Comparison of ENCODE assay signal across 8 cellular contexts in genomic region chr1:22861764-22862440, GRCh38.
DNase-seq lines count a peak whose midpoint lies in the region; ATAC-seq, FAIRE-seq and TF ChIP-seq lines count a peak whose summit lies in the region.

No MANE protein-coding gene starts in this region.

- no peak for ATAC-seq in GM18519 (IDR thresholded peaks at IDR 0.05; ENCODE audit: low FRiP score, unreplicated experiment)
- no peak for ATAC-seq in HG03520 (IDR thresholded peaks at IDR 0.05; ENCODE audit: unreplicated experiment)

- TF ChIP-seq CTCF in GM13976 (IDR thresholded peaks at IDR 0.05; ENCODE audit: borderline replicate concordance, control extremely low read depth, extremely low read depth, insufficient read depth, missing control alignments): no peak

- H3K4me1 ChIP-seq in SJCRH30: no peaks in the 10 kb centered on the region

- peaks cover 4% of the 10 kb centered on the region for H3K36me3 ChIP-seq in SJCRH30

- H3K27me3 ChIP-seq in SJCRH30: no peaks in the 10 kb centered on the region

- H3K4me3 ChIP-seq in SJCRH30: no peak overlapping the region

- H3K27ac ChIP-seq in SJCRH30: no peak overlapping the region

- no peaks in the 10 kb centered on the region for H3K9me3 ChIP-seq in SJCRH30 (replicated peaks)

- FAIRE-seq in frontal cortex (lab: Jason Lieb, UNC): no peak

- DNase-seq in AML-193 (lab: John Stamatoyannopoulos, UW): peak; percentile 7 to 27
- peak; percentile 56 for DNase-seq in GM13976 (ENCODE audit: low spot score)
- DNase-seq in SJCRH30: peak; percentile 50 to 74
- peak; percentile 24 to 60 for DNase-seq in frontal cortex (ENCODE audit: low spot score in 2 of 2)
- DNase-seq in retina: peak; percentile 79
- DNase-seq in NCI-H187 treated with DMSO at 0.1 percent for 48 hours (lab: John Stamatoyannopoulos, UW): no peak

- in situ Hi-C loops in GM13976 (cut with MboI; ENCODE audit: low sequenced_read_pairs, unreplicated experiment): no loop called here
